ENCODE assay signal across 18 cellular contexts in the genomic region with DNA sequence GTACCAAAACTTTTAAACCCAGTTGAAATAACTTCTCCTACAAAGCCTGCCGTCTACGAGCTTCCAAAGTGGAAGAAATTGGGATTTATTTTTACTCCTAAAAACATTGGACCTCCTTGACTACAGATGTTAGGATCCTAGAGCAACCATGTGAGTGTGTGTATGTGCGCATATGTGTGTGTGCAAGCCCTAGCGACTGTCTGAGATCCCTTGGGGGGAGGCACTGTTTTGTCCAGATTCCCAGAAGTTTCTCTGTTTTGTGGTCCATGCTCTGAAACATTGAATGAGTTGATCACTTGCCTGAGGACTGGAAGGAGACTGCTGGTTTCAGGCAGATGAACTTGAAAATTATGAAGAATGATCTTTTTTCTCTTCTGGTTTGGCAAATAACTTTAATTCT.
"Had no signal": no experiment of that assay in that cellular context is flagged by ENCODE, and none has a peak within 500 bp of the region (broad histone marks: within the 10 kb centered on the region; RNA-seq: fewer than 3 reads in every experiment).

No MANE protein-coding gene starts in this region.

- H3K9me3 ChIP-seq: esophagus muscularis mucosa, gastroesophageal sphincter, ovary, right lobe of liver had no signal

- H3K36me3 ChIP-seq: cardiac muscle cell, esophagus muscularis mucosa, gastroesophageal sphincter, ovary, right lobe of liver had no signal

- ATAC-seq: activated T-cell treated with anti-CD3 and anti-CD28 coated beads, Interleukin-2, amount 50 U/mL, for 4 hours; gastroesophageal sphincter; natural killer cell; stimulated activated memory B cell treated with anti-CD40 and anti-IgM and Interleukin-4, amounts not matched to agents 10 μg/mL and 1 μg/mL and 100 μg/mL, for 72 hours; WTC11 had no signal

- H3K4me3 ChIP-seq: cardiac muscle cell, esophagus muscularis mucosa, gastroesophageal sphincter, ovary, right lobe of liver had no signal

- H3K27ac ChIP-seq: cardiac muscle cell had no signal

- H3K27me3 ChIP-seq: cardiac muscle cell, esophagus muscularis mucosa, gastroesophageal sphincter, ovary, right lobe of liver had no signal

- H3K4me1 ChIP-seq: right lobe of liver had no signal

- DNase-seq: activated naive CD4-positive, alpha-beta T cell treated with anti-CD3 and anti-CD28 coated beads for 36 hours; activated naive CD8-positive, alpha-beta T cell treated with anti-CD3 and anti-CD28 coated beads, Interleukin-2, amount 10 ng/mL, durations not matched to agents 7 days and 5 days; activated T-cell treated with anti-CD3 and anti-CD28 coated beads, Interleukin-2, amount 50 U/mL, for 4 hours; amniotic stem cell; effector memory CD4-positive, alpha-beta T cell; mammary epithelial cell; midbrain; natural killer cell; right lobe of liver; small intestine; stimulated activated CD4-positive, alpha-beta T cell treated with anti-CD3 and anti-CD28 coated beads, Interleukin-15, amount 100 ng/mL, for 24 hours; T-helper 9 cell had no signal
